In the genomic region with DNA sequence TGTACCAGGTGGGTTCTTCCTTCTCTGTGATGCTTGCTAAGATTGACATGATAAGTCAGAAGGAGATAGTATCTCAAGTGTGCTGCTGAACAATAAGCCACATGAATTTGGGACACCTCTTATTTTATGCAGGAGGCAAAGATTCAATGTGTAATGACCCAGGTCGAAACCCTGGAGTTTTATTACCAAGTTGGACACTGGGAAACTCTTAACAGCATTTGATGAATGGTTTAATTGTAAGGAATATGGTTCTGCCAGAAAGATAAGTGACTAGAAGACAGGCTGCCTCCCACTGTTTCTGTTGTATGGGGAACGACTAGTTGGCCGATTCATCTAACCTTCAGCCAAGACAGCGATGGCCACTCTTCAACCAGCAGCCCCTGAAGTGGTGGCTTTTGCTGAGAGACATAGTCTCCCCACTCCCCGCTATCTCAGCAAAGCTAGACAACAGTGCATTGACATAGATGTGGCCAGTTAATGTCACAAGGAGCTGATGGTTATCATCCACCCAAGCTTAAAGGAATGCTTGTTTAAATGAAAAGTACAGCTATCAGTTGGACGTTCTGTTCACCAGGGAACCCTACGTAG, we compare ENCODE assay signal across 16 cellular contexts.
DNase-seq lines count a peak whose midpoint lies in the region; ATAC-seq, FAIRE-seq and TF ChIP-seq lines count a peak whose summit lies in the region.
"Had no signal": no experiment of that assay in that cellular context is flagged by ENCODE, and none has a peak within 500 bp of the region (broad histone marks: within the 10 kb centered on the region; RNA-seq: fewer than 3 reads in every experiment).

No MANE protein-coding gene starts in this region.

- DNase-seq in NCI-H187 treated with DMSO at 0.1 percent for 48 hours (lab: John Stamatoyannopoulos, UW) (peak; percentile 66), NCI-H69 (lab: John Stamatoyannopoulos, UW) (peak; percentile 90), erythroblast (lab: John Stamatoyannopoulos, UW) (peak; percentile 48 to 77), pancreas (no peak)
- no peak for DNase-seq in activated naive CD8-positive, alpha-beta T cell treated with anti-CD3 and anti-CD28 coated beads, Interleukin-2, amount 50 U/mL, for 24 hours
- DNase-seq: Caco-2; CD4-positive, CD25-positive, alpha-beta regulatory T cell; DMS153; H7; KBM-7; NCI-H146; NCI-H82; PC-9 had no signal

- H3K36me3 Mint-ChIP-seq in activated naive CD8-positive, alpha-beta T cell treated with anti-CD3 and anti-CD28 coated beads, Interleukin-2, amount 50 U/mL, for 24 hours (ENCODE audit: low read depth), result peaks cover 19% of the 10 kb centered on the region

- no peak for TF ChIP-seq POLR2A in erythroblast (IDR thresholded peaks at IDR 0.05; ENCODE audit: low read length)

- TF ChIP-seq CTCF in pancreas (IDR thresholded peaks at IDR 0.05), result no peak

- no peak overlapping the region for H3K27ac ChIP-seq in pancreas
- H3K27ac ChIP-seq: PC-9, SJSA1 had no signal

- H3K36me3 ChIP-seq in pancreas, result peaks cover 0 to 5% (median 5%) of the 10 kb centered on the region in 3 donors
- H3K36me3 ChIP-seq: SJSA1 had no signal

- no peak overlapping the region for H3K27ac Mint-ChIP-seq in activated naive CD8-positive, alpha-beta T cell treated with anti-CD3 and anti-CD28 coated beads, Interleukin-2, amount 50 U/mL, for 24 hours

- no peak for FAIRE-seq in pancreas (lab: Jason Lieb, UNC)

- no peaks in the 10 kb centered on the region for H3K4me1 Mint-ChIP-seq in activated naive CD8-positive, alpha-beta T cell treated with anti-CD3 and anti-CD28 coated beads, Interleukin-2, amount 50 U/mL, for 24 hours

- H3K9me3 ChIP-seq in pancreas, result no peaks in the 10 kb centered on the region
- H3K9me3 ChIP-seq: Caco-2, SJSA1 had no signal

- no peaks in the 10 kb centered on the region for H3K4me1 ChIP-seq in pancreas
- H3K4me1 ChIP-seq: Caco-2, SJSA1 had no signal

- intact Hi-C loops in pancreas (cut with DNase I), result no loop called here

- H3K4me3 ChIP-seq in pancreas, result no peak overlapping the region
- H3K4me3 ChIP-seq: PC-9, SJSA1 had no signal

- ATAC-seq in GM18861 (IDR thresholded peaks at IDR 0.05; ENCODE audit: unreplicated experiment) (no peak), pancreas (no peak), HG03432 (IDR thresholded peaks at IDR 0.05; ENCODE audit: unreplicated experiment) (no peak)
- ATAC-seq in activated naive CD8-positive, alpha-beta T cell treated with anti-CD3 and anti-CD28 coated beads, Interleukin-2, amount 50 U/mL, for 24 hours, result no peak

- H3K9me3 Mint-ChIP-seq in activated naive CD8-positive, alpha-beta T cell treated with anti-CD3 and anti-CD28 coated beads, Interleukin-2, amount 50 U/mL, for 24 hours, result no peaks in the 10 kb centered on the region
- H3K9me3 Mint-ChIP-seq: CD4-positive, CD25-positive, alpha-beta regulatory T cell had no signal

- no peaks in the 10 kb centered on the region for H3K27me3 Mint-ChIP-seq in activated naive CD8-positive, alpha-beta T cell treated with anti-CD3 and anti-CD28 coated beads, Interleukin-2, amount 50 U/mL, for 24 hours
- H3K27me3 Mint-ChIP-seq: CD4-positive, CD25-positive, alpha-beta regulatory T cell had no signal

- H3K27me3 ChIP-seq in pancreas, result no peaks in the 10 kb centered on the region
- H3K27me3 ChIP-seq: SJSA1 had no signal

- 87 to 88% methylated on average over 7 of the region's 7 CpGs for WGBS in pancreas, 2 donors

- no peak overlapping the region for H3K4me3 Mint-ChIP-seq in activated naive CD8-positive, alpha-beta T cell treated with anti-CD3 and anti-CD28 coated beads, Interleukin-2, amount 50 U/mL, for 24 hours
- H3K4me3 Mint-ChIP-seq: CD4-positive, CD25-positive, alpha-beta regulatory T cell had no signal

Comparison
In these comparisons a context has a peak if more than half of its experiments do, and no peak if none do; other contexts are left out.
1. DNase-seq: peak in NCI-H187 treated with DMSO at 0.1 percent for 48 hours (single experiment), NCI-H69 (single experiment) and erythroblast (2 of 2); none in activated naive CD8-positive, alpha-beta T cell treated with anti-CD3 and anti-CD28 coated beads, Interleukin-2, amount 50 U/mL, for 24 hours (single experiment) and pancreas (0 of 6).